ENCODE assay signal across 12 cellular contexts in genomic region chr3:184655597-184655996, GRCh38. TPM values are rescaled to one million over a fixed set of nuclear protein-coding genes. Genes with fewer than 3 reads are reported as not detected.
DNase-seq lines count a peak whose midpoint lies in the region; TF ChIP-seq lines count a peak whose summit lies in the region.
"Had no signal": no experiment of that assay in that cellular context is flagged by ENCODE, and none has a peak within 500 bp of the region (broad histone marks: within the 10 kb centered on the region; RNA-seq: fewer than 3 reads in every experiment).

No MANE protein-coding gene starts in this region.

- H2AFZ ChIP-seq in mammary epithelial cell (ENCODE audit: low read depth, low read length) (no peak overlapping the region), neural progenitor cell (replicated peaks) (no peak overlapping the region)

- H3K4me3 ChIP-seq in breast epithelium = no peak overlapping the region
- no peak overlapping the region for H3K4me3 ChIP-seq in mammary epithelial cell (replicated peaks in 1 of 3; ENCODE audit: insufficient read depth in 1 of 3, low read depth in 2 of 3, low read length in 3 of 3)
- H3K4me3 ChIP-seq in neural progenitor cell = no peak overlapping the region
- H3K4me3 ChIP-seq in skin epidermis = no peak overlapping the region
- H3K4me3 ChIP-seq in CD4-positive, alpha-beta memory T cell (ENCODE audit: low read length in 2 of 2) = no peak overlapping the region
- H3K4me3 ChIP-seq: BLaER1, GM23338 had no signal

- POLR2A ChIA-PET in CD4-positive, alpha-beta memory T cell (lab: Charles Lee; ENCODE audit: partially characterized antibody) = no interaction called here

- dilution Hi-C loops in mammary epithelial cell (cut with HindIII; ENCODE audit: low sequenced_read_pairs) = loop anchor here (5.0 kb wide), 3 partner anchors 43 to 112 kb away; no protein-coding TSS in a partner anchor

- H3K4me3 Mint-ChIP-seq in neural progenitor cell = no peak overlapping the region
- no peak overlapping the region for H3K4me3 Mint-ChIP-seq in CD4-positive, alpha-beta memory T cell
- H3K4me3 Mint-ChIP-seq in activated T-helper 2 cell treated with anti-CD3 and anti-CD28 coated beads, Interferon-gamma antibody, Interleukin-2, Interleukin-4, amounts not matched to agents 10 μg/mL and 5 μg/mL and 100 μg/mL, durations not matched to agents 14 hours and 24 hours and 36 hours (ENCODE audit: low read depth) = no peak overlapping the region
- H3K4me3 Mint-ChIP-seq: GM23338 had no signal

- H3K4me1 Mint-ChIP-seq in neural progenitor cell = peaks cover 41% of the 10 kb centered on the region
- no peaks in the 10 kb centered on the region for H3K4me1 Mint-ChIP-seq in CD4-positive, alpha-beta memory T cell
- H3K4me1 Mint-ChIP-seq in activated T-helper 2 cell treated with anti-CD3 and anti-CD28 coated beads, Interferon-gamma antibody, Interleukin-2, Interleukin-4, amounts not matched to agents 10 μg/mL and 5 μg/mL and 100 μg/mL, durations not matched to agents 14 hours and 24 hours and 36 hours (ENCODE audit: low read depth) = peaks cover 19% of the 10 kb centered on the region

- H3K9ac ChIP-seq in mammary epithelial cell (ENCODE audit: insufficient read depth, low read length) (no peak overlapping the region), neural progenitor cell (no peak overlapping the region)
- H3K9ac ChIP-seq: BLaER1 had no signal

- H3K27me3 ChIP-seq in breast epithelium = no peaks in the 10 kb centered on the region
- H3K27me3 ChIP-seq in mammary epithelial cell (ENCODE audit: insufficient read depth, low read length) = no peaks in the 10 kb centered on the region
- no peaks in the 10 kb centered on the region for H3K27me3 ChIP-seq in neural progenitor cell
- H3K27me3 ChIP-seq in CD4-positive, alpha-beta memory T cell (ENCODE audit: insufficient read depth, low read length) = no peaks in the 10 kb centered on the region
- H3K27me3 ChIP-seq: BLaER1 had no signal

- no peaks in the 10 kb centered on the region for H3K9me3 ChIP-seq in breast epithelium
- H3K9me3 ChIP-seq in mammary epithelial cell (replicated peaks; ENCODE audit: insufficient read depth, low read length) = no peaks in the 10 kb centered on the region
- no peaks in the 10 kb centered on the region for H3K9me3 ChIP-seq in neural progenitor cell (ENCODE audit: low read depth)
- H3K9me3 ChIP-seq in CD4-positive, alpha-beta memory T cell (ENCODE audit: control insufficient read depth in 1 of 2, low read length in 2 of 2) = no peaks in the 10 kb centered on the region

- H4K20me1 ChIP-seq in mammary epithelial cell (ENCODE audit: insufficient read depth, low read length) = no peaks in the 10 kb centered on the region
- H4K20me1 ChIP-seq in neural progenitor cell (ENCODE audit: low read depth) = no peaks in the 10 kb centered on the region
- H4K20me1 ChIP-seq: BLaER1 had no signal

- H3K9me3 Mint-ChIP-seq in neural progenitor cell = peaks cover 9% of the 10 kb centered on the region
- peaks cover 0 to 10% (median 0%) of the 10 kb centered on the region in 8 donors for H3K9me3 Mint-ChIP-seq in CD4-positive, alpha-beta memory T cell
- H3K9me3 Mint-ChIP-seq in activated T-helper 2 cell treated with anti-CD3 and anti-CD28 coated beads, Interferon-gamma antibody, Interleukin-2, Interleukin-4, amounts not matched to agents 10 μg/mL and 5 μg/mL and 100 μg/mL, durations not matched to agents 14 hours and 24 hours and 36 hours = no peaks in the 10 kb centered on the region

- intact Hi-C loops in breast epithelium (cut with DNase I; ENCODE audit: low total_unique reads) (no loop called here), mammary epithelial cell (cut with micrococcal nuclease) (loop anchor here (10.0 kb wide), 1 partner anchor 89 kb away; no protein-coding TSS in a partner anchor)
- intact Hi-C loops in CD4-positive, alpha-beta memory T cell (cut with micrococcal nuclease) = no loop called here
- intact Hi-C loops in activated T-helper 2 cell treated with anti-CD3 and anti-CD28 coated beads, Interferon-gamma antibody, Interleukin-2, Interleukin-4, amounts not matched to agents 10 μg/mL and 5 μg/mL and 100 μg/mL, durations not matched to agents 14 hours and 24 hours and 36 hours (cut with micrococcal nuclease) = loop anchor here (5.0 kb wide), 1 partner anchor 57 kb away; the partner anchor contains the start of gene MAGEF1

- peak overlapping the region; percentile 79 for H3K27ac Mint-ChIP-seq in neural progenitor cell
- no peak overlapping the region for H3K27ac Mint-ChIP-seq in CD4-positive, alpha-beta memory T cell
- no peak overlapping the region for H3K27ac Mint-ChIP-seq in activated T-helper 2 cell treated with anti-CD3 and anti-CD28 coated beads, Interferon-gamma antibody, Interleukin-2, Interleukin-4, amounts not matched to agents 10 μg/mL and 5 μg/mL and 100 μg/mL, durations not matched to agents 14 hours and 24 hours and 36 hours
- H3K27ac Mint-ChIP-seq: GM23338 had no signal

- H3K27ac ChIP-seq in breast epithelium (peak overlapping the region; percentile 56 to 88), mammary epithelial cell (ENCODE audit: insufficient read depth, low read depth, low read length) (no peak overlapping the region), neural progenitor cell (no peak overlapping the region), skin epidermis (peak overlapping the region in 14 of 21 experiments; percentile 7 to 80 (median 52))
- no peak overlapping the region for H3K27ac ChIP-seq in CD4-positive, alpha-beta memory T cell (ENCODE audit: low read depth, low read length)
- H3K27ac ChIP-seq: 22Rv1, BLaER1 had no signal

- CTCF ChIA-PET in mammary epithelial cell (lab: Charles Lee; ENCODE audit: low non-redundant PET) = no interaction called here
- CTCF ChIA-PET in CD4-positive, alpha-beta memory T cell (lab: Charles Lee; ENCODE audit: partially characterized antibody) = interaction anchor here (0.8 kb wide), 1 partner anchor 77 kb away, joined by 3 read pairs; no protein-coding TSS in a partner anchor

- H3K79me2 ChIP-seq in mammary epithelial cell (ENCODE audit: insufficient read depth, low read length) (no peaks in the 10 kb centered on the region), neural progenitor cell (ENCODE audit: low read depth) (no peaks in the 10 kb centered on the region)

- peaks cover 2 to 5% of the 10 kb centered on the region in 2 donors for H3K4me1 ChIP-seq in breast epithelium
- H3K4me1 ChIP-seq in mammary epithelial cell (ENCODE audit: insufficient read depth, low read length) = peaks cover 65% of the 10 kb centered on the region
- H3K4me1 ChIP-seq in neural progenitor cell = peaks cover 36% of the 10 kb centered on the region
- H3K4me1 ChIP-seq in CD4-positive, alpha-beta memory T cell (ENCODE audit: insufficient read depth, low read length) = no peaks in the 10 kb centered on the region

- H3K36me3 ChIP-seq in breast epithelium (no peaks in the 10 kb centered on the region), mammary epithelial cell (ENCODE audit: insufficient read depth, low read length) (no peaks in the 10 kb centered on the region), neural progenitor cell (no peaks in the 10 kb centered on the region)
- no peaks in the 10 kb centered on the region for H3K36me3 ChIP-seq in CD4-positive, alpha-beta memory T cell (ENCODE audit: insufficient read depth, low read length)
- H3K36me3 ChIP-seq: BLaER1 had no signal

- H3K4me2 ChIP-seq in mammary epithelial cell (ENCODE audit: insufficient read depth, low read depth, low read length) = no peak overlapping the region
- no peak overlapping the region for H3K4me2 ChIP-seq in neural progenitor cell
- H3K4me2 ChIP-seq: GM23338 had no signal

- DNase-seq in breast epithelium (ENCODE audit: low spot score in 2 of 2) (no peak), mammary epithelial cell (no peak), neural progenitor cell (ENCODE audit: low spot score) (no peak), GM19238 (ENCODE audit: insufficient read length, low spot score) (no peak)
- no peak for DNase-seq in CD4-positive, alpha-beta memory T cell
- no peak for DNase-seq in activated T-helper 2 cell treated with anti-CD3 and anti-CD28 coated beads, Interferon-gamma antibody, Interleukin-2, Interleukin-4, amounts not matched to agents 10 μg/mL and 5 μg/mL and 100 μg/mL, durations not matched to agents 14 hours and 24 hours and 36 hours (ENCODE audit: low spot score)
- DNase-seq: DMS 273 treated with DMSO at 0.1 percent for 48 hours, H7 had no signal

- in situ Hi-C loops in mammary epithelial cell (cut with MboI; ENCODE audit: low sequenced_read_pairs in 2 of 2) = loop anchor here in 1 of 2 donors (10.0 kb wide), 1 partner anchor 109 kb away; no protein-coding TSS in a partner anchor

- 100% methylated on average over 1 of the region's 2 CpGs for WGBS in mammary epithelial cell (ENCODE audit: low coverage, missing lambda C conversion rate)

- H3K36me3 Mint-ChIP-seq in neural progenitor cell = peaks cover 4% of the 10 kb centered on the region
- no peaks in the 10 kb centered on the region for H3K36me3 Mint-ChIP-seq in CD4-positive, alpha-beta memory T cell
- H3K36me3 Mint-ChIP-seq in activated T-helper 2 cell treated with anti-CD3 and anti-CD28 coated beads, Interferon-gamma antibody, Interleukin-2, Interleukin-4, amounts not matched to agents 10 μg/mL and 5 μg/mL and 100 μg/mL, durations not matched to agents 14 hours and 24 hours and 36 hours (ENCODE audit: low read depth) = no peaks in the 10 kb centered on the region

- no peak for TF ChIP-seq POLR2A in breast epithelium (IDR thresholded peaks at IDR 0.05)

- peaks cover 26% of the 10 kb centered on the region for H3F3A ChIP-seq in neural progenitor cell (ENCODE audit: low read depth)

- TF ChIP-seq CTCF in breast epithelium (IDR thresholded peaks at IDR 0.05) (no peak), mammary epithelial cell (conservative IDR thresholded peaks at IDR 0.05 in 1 of 2, IDR thresholded peaks at IDR 0.05 in 1 of 2; ENCODE audit: extremely low read depth in 1 of 2, insufficient read depth in 1 of 2, low read depth in 1 of 2, low read length in 2 of 2) (no peak), neural progenitor cell (IDR thresholded peaks at IDR 0.05) (no peak)

- H3K27me3 Mint-ChIP-seq in neural progenitor cell (ENCODE audit: insufficient read depth, low read depth) = peaks cover 18% of the 10 kb centered on the region
- peaks cover 0 to 1% of the 10 kb centered on the region in 2 donors for H3K27me3 Mint-ChIP-seq in CD4-positive, alpha-beta memory T cell
- peaks cover 5% of the 10 kb centered on the region for H3K27me3 Mint-ChIP-seq in activated T-helper 2 cell treated with anti-CD3 and anti-CD28 coated beads, Interferon-gamma antibody, Interleukin-2, Interleukin-4, amounts not matched to agents 10 μg/mL and 5 μg/mL and 100 μg/mL, durations not matched to agents 14 hours and 24 hours and 36 hours (ENCODE audit: low read depth)

- no TSS peak for BruUV-seq in mammary epithelial cell (replicated peaks; lab: Mats Ljungman, UMichigan)

RNA-seq across cellular contexts. Expression of gene MAGEF1, which starts 56.3 kb away (rescaled TPM):
- total RNA-seq in breast epithelium = 10 to 100 TPM; 16.5 to 40.4 (median 38.3) TPM
- 10 to 100 TPM; 19.0 to 27.8 TPM for total RNA-seq in mammary epithelial cell
- 14.3 TPM for polyA plus RNA-seq in mammary epithelial cell
- 4.4 TPM for polyA minus RNA-seq in mammary epithelial cell
- 73.9 and 88.1 TPM in 2 replicates for total RNA-seq in neural progenitor cell (ENCODE audit: low replicate concordance)
- total RNA-seq in CD4-positive, alpha-beta memory T cell = 10 to 100 TPM; 16.4 to 16.5 TPM
- 10 to 100 TPM; 15.5 to 20.1 TPM for polyA plus RNA-seq in CD4-positive, alpha-beta memory T cell
- 15.9 and 16.0 TPM in 2 replicates for total RNA-seq in activated T-helper 2 cell treated with anti-CD3 and anti-CD28 coated beads, Interferon-gamma antibody, Interleukin-2, Interleukin-4, amounts not matched to agents 10 μg/mL and 5 μg/mL and 100 μg/mL, durations not matched to agents 14 hours and 24 hours and 36 hours

Comparison
In these comparisons a context has a peak if more than half of its experiments do, and no peak if none do; other contexts are left out.
1. H3K27ac ChIP-seq: peak in breast epithelium (2 of 2) and skin epidermis (14 of 21); none in mammary epithelial cell (single experiment), neural progenitor cell (single experiment) and CD4-positive, alpha-beta memory T cell (single experiment).
2. intact Hi-C loops: an anchor here in mammary epithelial cell (10.0 kb wide) and activated T-helper 2 cell treated with anti-CD3 and anti-CD28 coated beads, Interferon-gamma antibody, Interleukin-2, Interleukin-4, amounts not matched to agents 10 μg/mL and 5 μg/mL and 100 μg/mL, durations not matched to agents 14 hours and 24 hours and 36 hours (5.0 kb wide); none called in breast epithelium and CD4-positive, alpha-beta memory T cell.